In genomic region chr12:122336015-122336946, GRCh38 we compare ENCODE assay signal across 8 cellular contexts.
DNase-seq lines count a peak whose midpoint lies in the region; ATAC-seq, FAIRE-seq and TF ChIP-seq lines count a peak whose summit lies in the region.

No MANE protein-coding gene starts in this region.

- no peak overlapping the region for H3K27ac Mint-ChIP-seq in progenitor cell of endocrine pancreas

- TF ChIP-seq POLR2A in NB4 (IDR thresholded peaks at IDR 0.05; ENCODE audit: extremely low read depth, insufficient read length) (no peak), endothelial cell of umbilical vein (IDR thresholded peaks at IDR 0.05; ENCODE audit: low read depth, low read length) (no peak)

- peak; percentile 72 for DNase-seq in NB4 (ENCODE audit: low read depth)
- peak; percentile 64 for DNase-seq in activated CD4-positive, alpha-beta T cell treated with anti-CD3 and anti-CD28 coated beads for 48 hours
- peak; percentile 40 for DNase-seq in endothelial cell of umbilical vein (ENCODE audit: low read depth, low spot score)
- DNase-seq in progenitor cell of endocrine pancreas (ENCODE audit: low spot score, unreplicated experiment): no peak
- no peak for DNase-seq in GM19240 (ENCODE audit: insufficient read length, low spot score)
- no peak for DNase-seq in NCI-H526 treated with DMSO at 0.1 percent for 48 hours (lab: John Stamatoyannopoulos, UW)

- H3K27ac ChIP-seq in endothelial cell of umbilical vein (ENCODE audit: insufficient read depth, low read depth, low read length): no peak overlapping the region

- CTCF ChIA-PET in endothelial cell of umbilical vein (lab: Charles Lee): interaction anchor here (0.6 to 6.0 kb wide), 15 partner anchors 9 to 135 kb away, joined by 3 to 39 read pairs (median 4); no protein-coding TSS in a partner anchor

- H3K9me3 ChIP-seq in endothelial cell of umbilical vein (replicated peaks; ENCODE audit: control insufficient read depth, insufficient read depth, low read length): no peaks in the 10 kb centered on the region

- H3K4me1 Mint-ChIP-seq in progenitor cell of endocrine pancreas (ENCODE audit: low read depth): no peaks in the 10 kb centered on the region

- peaks cover 24% of the 10 kb centered on the region for H3K36me3 Mint-ChIP-seq in progenitor cell of endocrine pancreas (ENCODE audit: insufficient read depth)

- no peaks in the 10 kb centered on the region for H3K9me1 ChIP-seq in endothelial cell of umbilical vein (replicated peaks; ENCODE audit: control insufficient read depth, extremely low read depth, insufficient read depth, low read length)

- FAIRE-seq in G401.6 (lab: Jason Lieb, UNC) (peak; percentile 67), endothelial cell of umbilical vein (lab: Jason Lieb, UNC) (peak; percentile 62)

- no TSS peak for BruUV-seq in endothelial cell of umbilical vein (replicated peaks; lab: Mats Ljungman, UMichigan)

- H3K79me2 ChIP-seq in endothelial cell of umbilical vein (ENCODE audit: control insufficient read depth, insufficient read depth, low read length): no peaks in the 10 kb centered on the region

- intact Hi-C loops in endothelial cell of umbilical vein (cut with micrococcal nuclease): loop anchor here (2.0 kb wide), 2 partner anchors 21 to 135 kb away; no protein-coding TSS in a partner anchor

- no peaks in the 10 kb centered on the region for H3K4me1 ChIP-seq in endothelial cell of umbilical vein (ENCODE audit: control insufficient read depth, extremely low read depth, insufficient read depth, low read length)

- H3K27me3 Mint-ChIP-seq in progenitor cell of endocrine pancreas: no peaks in the 10 kb centered on the region

- H2AFZ ChIP-seq in endothelial cell of umbilical vein (ENCODE audit: low read depth, low read length): no peak overlapping the region

- peak; percentile 90 for TF ChIP-seq CTCF in NB4 (IDR thresholded peaks at IDR 0.05; ENCODE audit: low read depth, low read length)
- peak; percentile 55 to 71 for TF ChIP-seq CTCF in endothelial cell of umbilical vein (IDR thresholded peaks at IDR 0.05; ENCODE audit: extremely low read depth in 1 of 2, insufficient read depth in 1 of 2, low read depth in 1 of 2, low read length in 2 of 2)
- peak; percentile 74 for TF ChIP-seq CTCF in progenitor cell of endocrine pancreas (IDR thresholded peaks at IDR 0.05; ENCODE audit: unreplicated experiment)

- peaks cover 15 to 21% of the 10 kb centered on the region in 2 experiments for H3K36me3 ChIP-seq in endothelial cell of umbilical vein (ENCODE audit: control insufficient read depth in 2 of 2, extremely low read depth in 1 of 2, insufficient read depth in 2 of 2, low read length in 2 of 2)

- H3K27me3 ChIP-seq in endothelial cell of umbilical vein (ENCODE audit: control insufficient read depth in 2 of 2, insufficient read depth in 2 of 2, low read length in 2 of 2): no peaks in the 10 kb centered on the region

- no peak overlapping the region for H3K4me3 Mint-ChIP-seq in progenitor cell of endocrine pancreas (ENCODE audit: low read depth)

- dilution Hi-C loops in endothelial cell of umbilical vein (cut with MboI; ENCODE audit: extremely low pct_ligation_motif_present, low sequenced_read_pairs): no loop called here

- no peaks in the 10 kb centered on the region for H4K20me1 ChIP-seq in endothelial cell of umbilical vein (replicated peaks; ENCODE audit: control insufficient read depth, extremely low read depth, insufficient read depth, low read length)

- H3K4me3 ChIP-seq in NB4 (ENCODE audit: low read depth, low read length) (no peak overlapping the region), endothelial cell of umbilical vein (replicated peaks in 1 of 3; ENCODE audit: insufficient read depth in 1 of 3, low read depth in 1 of 3, low read length in 3 of 3) (no peak overlapping the region)

- H3K4me2 ChIP-seq in endothelial cell of umbilical vein (ENCODE audit: insufficient read depth, low read length): no peak overlapping the region

- no peak overlapping the region for H3K9ac ChIP-seq in endothelial cell of umbilical vein (replicated peaks; ENCODE audit: extremely low read depth, insufficient read depth, low read length)

- no peaks in the 10 kb centered on the region for H3K9me3 Mint-ChIP-seq in progenitor cell of endocrine pancreas (ENCODE audit: low read depth)

- POLR2A ChIA-PET in endothelial cell of umbilical vein (lab: Charles Lee): no interaction called here

- no peak for ATAC-seq in HG02610 (IDR thresholded peaks at IDR 0.05; ENCODE audit: unreplicated experiment)

TF ChIP-seq in endothelial cell of umbilical vein, 7 proteins besides CTCF, POLR2A, EP300 and RAD21:
- no peak for TF ChIP-seq FOS (IDR thresholded peaks at IDR 0.05; ENCODE audit: borderline replicate concordance, insufficient read depth, low read length)
- no peak for TF ChIP-seq MAX (IDR thresholded peaks at IDR 0.05; ENCODE audit: insufficient read depth, insufficient read length)
- TF ChIP-seq JUN (IDR thresholded peaks at IDR 0.05; ENCODE audit: borderline replicate concordance, insufficient read depth, insufficient read length, low read depth): no peak
- TF ChIP-seq POLR2AphosphoS5 (IDR thresholded peaks at IDR 0.05; ENCODE audit: insufficient read depth, low read depth, low read length): no peak
- no peak for TF ChIP-seq GATA2 (IDR thresholded peaks at IDR 0.05; ENCODE audit: insufficient read depth, insufficient read length, low read depth, low read length)
- no peak for TF ChIP-seq EZH2 (IDR thresholded peaks at IDR 0.05; ENCODE audit: borderline replicate concordance, low read depth, low read length, severe bottlenecking)
- TF ChIP-seq MYC (IDR thresholded peaks at IDR 0.05; ENCODE audit: low read depth, low read length): no peak

Comparison
In these comparisons a context has a peak if more than half of its experiments do, and no peak if none do; other contexts are left out.
1. DNase-seq: peak in NB4 (single experiment), activated CD4-positive, alpha-beta T cell treated with anti-CD3 and anti-CD28 coated beads for 48 hours (single experiment) and endothelial cell of umbilical vein (single experiment); none in progenitor cell of endocrine pancreas (single experiment), GM19240 (single experiment) and NCI-H526 treated with DMSO at 0.1 percent for 48 hours (single experiment).
2. Peak in every context shown above with its lines, with median percentiles within 50 percentile points of each other: CTCF ChIP-seq.